Comparison of ENCODE assay signal across 24 cellular contexts in the genomic region with DNA sequence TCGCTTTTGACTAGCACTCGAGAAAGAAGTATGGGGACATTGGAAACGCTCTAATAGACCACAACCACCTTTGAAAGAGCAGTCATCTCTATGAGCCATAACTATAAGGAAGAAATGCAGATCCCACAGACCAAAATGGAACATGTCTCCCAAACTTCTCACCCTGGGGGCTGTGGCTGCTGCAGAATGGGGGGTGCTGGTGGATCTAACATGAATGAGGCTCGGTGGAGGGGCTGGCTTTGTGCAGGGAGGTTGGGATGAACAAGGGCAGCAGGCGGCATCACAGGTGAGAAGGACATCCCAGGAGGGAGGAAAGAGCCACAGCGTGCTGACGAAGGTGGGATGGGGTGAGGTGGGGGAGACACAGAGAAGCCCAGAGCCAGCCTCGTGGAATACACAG. TPM values are rescaled to one million over a fixed set of nuclear protein-coding genes. Genes with fewer than 3 reads are reported as not detected.
DNase-seq lines count a peak whose midpoint lies in the region; ATAC-seq, FAIRE-seq and TF ChIP-seq lines count a peak whose summit lies in the region.
"Had no signal": no experiment of that assay in that cellular context is flagged by ENCODE, and none has a peak within 500 bp of the region (broad histone marks: within the 10 kb centered on the region; RNA-seq: fewer than 3 reads in every experiment).

No MANE protein-coding gene starts in this region.

- peaks cover 7% of the 10 kb centered on the region for H3K4me1 Mint-ChIP-seq in activated CD4-positive, alpha-beta T cell treated with anti-CD3 and anti-CD28 coated beads, Interleukin-2, amount 10 ng/mL, durations not matched to agents 7 days and 5 days
- peaks cover 52% of the 10 kb centered on the region for H3K4me1 Mint-ChIP-seq in activated T-helper 17 cell treated with anti-CD3 and anti-CD28 coated beads, Interleukin-2, amount 50 U/mL, for 72 hours
- H3K4me1 Mint-ChIP-seq in nephron progenitor cell = peaks cover 73% of the 10 kb centered on the region

- H3K27me3 ChIP-seq in spleen (replicated peaks in 1 of 7) = no peaks in the 10 kb centered on the region
- H3K27me3 ChIP-seq: body of pancreas, pancreas, sigmoid colon, thyroid gland had no signal

- no peaks in the 10 kb centered on the region for H3K9me3 Mint-ChIP-seq in activated CD4-positive, alpha-beta T cell treated with anti-CD3 and anti-CD28 coated beads, Interleukin-2, amount 10 ng/mL, durations not matched to agents 7 days and 5 days
- no peaks in the 10 kb centered on the region for H3K9me3 Mint-ChIP-seq in activated T-helper 17 cell treated with anti-CD3 and anti-CD28 coated beads, Interleukin-2, amount 50 U/mL, for 72 hours
- H3K9me3 Mint-ChIP-seq in nephron progenitor cell = peaks cover 5% of the 10 kb centered on the region
- H3K9me3 Mint-ChIP-seq: activated naive CD4-positive, alpha-beta T cell treated with anti-CD3 and anti-CD28 coated beads, Interleukin-2, amount 50 U/mL, for 24 hours had no signal

- H3K27me3 Mint-ChIP-seq in activated CD4-positive, alpha-beta T cell treated with anti-CD3 and anti-CD28 coated beads, Interleukin-2, amount 10 ng/mL, durations not matched to agents 7 days and 5 days = peaks cover 4% of the 10 kb centered on the region
- H3K27me3 Mint-ChIP-seq in activated T-helper 17 cell treated with anti-CD3 and anti-CD28 coated beads, Interleukin-2, amount 50 U/mL, for 72 hours = no peaks in the 10 kb centered on the region
- H3K27me3 Mint-ChIP-seq in nephron progenitor cell (ENCODE audit: low read depth, poor library complexity) = peaks cover 25% of the 10 kb centered on the region
- H3K27me3 Mint-ChIP-seq: activated naive CD4-positive, alpha-beta T cell treated with anti-CD3 and anti-CD28 coated beads, Interleukin-2, amount 50 U/mL, for 24 hours had no signal

- H3K36me3 ChIP-seq in spleen = no peaks in the 10 kb centered on the region
- H3K36me3 ChIP-seq: pancreas, sigmoid colon, thyroid gland had no signal

- DNase-seq in activated CD4-positive, alpha-beta T cell treated with anti-CD3 and anti-CD28 coated beads, Interleukin-2, amount 10 ng/mL, durations not matched to agents 7 days and 5 days = no peak
- no peak for DNase-seq in activated CD4-positive, alpha-beta T cell treated with anti-CD3 and anti-CD28 coated beads for 48 hours
- DNase-seq in GM12892 (ENCODE audit: insufficient read length) = no peak
- DNase-seq in spleen = peak; percentile 80
- DNase-seq in nephron progenitor cell = no peak
- no peak for DNase-seq in AML-193 (lab: John Stamatoyannopoulos, UW)
- no peak for DNase-seq in NCI-H774 (lab: John Stamatoyannopoulos, UW)
- DNase-seq: body of pancreas; DMS79 treated with DMSO at 0.1 percent for 48 hours; foreskin keratinocyte; left colon; NCI-H1694; NK-92 treated with Interleukin-12 subunit alpha and Interleukin-12 subunit beta, amount 100 ng/mL, for 24 hours; sigmoid colon; stimulated activated CD4-positive, alpha-beta T cell treated with anti-CD3 and anti-CD28 coated beads, Interleukin-4, amount 100 ng/mL, for 1 hour; thyroid gland had no signal

- no peak overlapping the region for H3K27ac Mint-ChIP-seq in activated CD4-positive, alpha-beta T cell treated with anti-CD3 and anti-CD28 coated beads, Interleukin-2, amount 10 ng/mL, durations not matched to agents 7 days and 5 days
- H3K27ac Mint-ChIP-seq in activated T-helper 17 cell treated with anti-CD3 and anti-CD28 coated beads, Interleukin-2, amount 50 U/mL, for 72 hours = peak overlapping the region; percentile 95
- H3K27ac Mint-ChIP-seq in nephron progenitor cell = no peak overlapping the region

- H3K27ac ChIP-seq in spleen = peak overlapping the region; percentile 57 to 92 (median 82)
- H3K27ac ChIP-seq: body of pancreas, coronary artery, foreskin keratinocyte, pancreas, sigmoid colon, thyroid gland had no signal

- intact Hi-C loops in spleen (cut with DNase I; ENCODE audit: low total_unique reads) = no loop called here

- no peaks in the 10 kb centered on the region for H3K36me3 Mint-ChIP-seq in activated CD4-positive, alpha-beta T cell treated with anti-CD3 and anti-CD28 coated beads, Interleukin-2, amount 10 ng/mL, durations not matched to agents 7 days and 5 days (ENCODE audit: low read depth)
- peaks cover 61% of the 10 kb centered on the region for H3K36me3 Mint-ChIP-seq in activated T-helper 17 cell treated with anti-CD3 and anti-CD28 coated beads, Interleukin-2, amount 50 U/mL, for 72 hours (ENCODE audit: low read depth)
- H3K36me3 Mint-ChIP-seq in nephron progenitor cell (ENCODE audit: low read depth) = no peaks in the 10 kb centered on the region
- H3K36me3 Mint-ChIP-seq: activated naive CD4-positive, alpha-beta T cell treated with anti-CD3 and anti-CD28 coated beads, Interleukin-2, amount 50 U/mL, for 24 hours had no signal

- no peak for ATAC-seq in activated T-helper 17 cell treated with anti-CD3 and anti-CD28 coated beads, Interleukin-2, amount 50 U/mL, for 72 hours (replicated peaks)
- ATAC-seq: body of pancreas, foreskin keratinocyte, left colon, pancreas had no signal

- H3K4me1 ChIP-seq in spleen = peaks cover 0 to 81% (median 39%) of the 10 kb centered on the region in 6 donors
- H3K4me1 ChIP-seq: body of pancreas, foreskin keratinocyte, pancreas had no signal

- CTCF ChIA-PET in activated CD4-positive, alpha-beta T cell treated with anti-CD3 and anti-CD28 coated beads, Interleukin-2, amount 10 ng/mL, durations not matched to agents 7 days and 5 days (lab: Charles Lee) = no interaction called here

- no peak for TF ChIP-seq CTCF in spleen (IDR thresholded peaks at IDR 0.05 in 8 of 11, conservative IDR thresholded peaks at IDR 0.05 in 3 of 11)
- TF ChIP-seq CTCF in nephron progenitor cell (IDR thresholded peaks at IDR 0.05) = no peak

- POLR2A ChIA-PET in activated CD4-positive, alpha-beta T cell treated with anti-CD3 and anti-CD28 coated beads, Interleukin-2, amount 10 ng/mL, durations not matched to agents 7 days and 5 days (lab: Charles Lee) = no interaction called here

- peak; percentile 42 for FAIRE-seq in GM12892 (lab: Jason Lieb, UNC)
- FAIRE-seq: endothelial cell of umbilical vein, pancreas had no signal

- TF ChIP-seq POLR2A in GM12892 (IDR thresholded peaks at IDR 0.05; ENCODE audit: low read depth, low read length) (peak; percentile 35; the same call in 1 of the 2 replicates), spleen (IDR thresholded peaks at IDR 0.05) (no peak)

- H3K4me3 ChIP-seq in spleen = peak overlapping the region in 6 of 8 donors; percentile 7 to 62 (median 24)
- H3K4me3 ChIP-seq: body of pancreas, coronary artery, pancreas, sigmoid colon, thyroid gland had no signal

- WGBS in spleen, 5 donors = 67 to 79% (median 73%) methylated on average over 8 of the region's 8 CpGs

- H3K4me3 Mint-ChIP-seq in activated CD4-positive, alpha-beta T cell treated with anti-CD3 and anti-CD28 coated beads, Interleukin-2, amount 10 ng/mL, durations not matched to agents 7 days and 5 days = peak overlapping the region; percentile 59
- H3K4me3 Mint-ChIP-seq in activated T-helper 17 cell treated with anti-CD3 and anti-CD28 coated beads, Interleukin-2, amount 50 U/mL, for 72 hours = peak overlapping the region; percentile 92
- H3K4me3 Mint-ChIP-seq in nephron progenitor cell = no peak overlapping the region
- H3K4me3 Mint-ChIP-seq: activated naive CD4-positive, alpha-beta T cell treated with anti-CD3 and anti-CD28 coated beads, Interleukin-2, amount 50 U/mL, for 24 hours had no signal

- no peaks in the 10 kb centered on the region for H3K9me3 ChIP-seq in spleen
- H3K9me3 ChIP-seq: body of pancreas, pancreas, sigmoid colon, thyroid gland had no signal

RNA-seq across cellular contexts. Expression of gene CCR6, which starts 10.5 kb away (rescaled TPM):
- total RNA-seq in activated CD4-positive, alpha-beta T cell treated with anti-CD3 and anti-CD28 coated beads, Interleukin-2, amount 10 ng/mL, durations not matched to agents 7 days and 5 days = 1 to 10 TPM; 6.7 to 7.4 TPM
- 3.4 TPM for polyA plus RNA-seq in GM12892 (2012; ENCODE audit: missing spikeins)
- 10 to 100 TPM; 31.5 to 55.7 TPM for total RNA-seq in activated T-helper 17 cell treated with anti-CD3 and anti-CD28 coated beads, Interleukin-2, amount 50 U/mL, for 72 hours
- 10 to 100 TPM; 15.5 to 37.0 (median 19.5) TPM for total RNA-seq in spleen
- polyA plus RNA-seq in spleen = 10 to 100 TPM; 16.1 to 26.9 (median 22.7) TPM
- total RNA-seq: A172, body of pancreas, endothelial cell of umbilical vein, foreskin keratinocyte, sigmoid colon had no signal
- polyA plus RNA-seq: endothelial cell of umbilical vein, foreskin keratinocyte had no signal

RNA-seq across cellular contexts. Expression of gene GPR31, which starts 45.4 kb away (rescaled TPM):
- total RNA-seq in activated CD4-positive, alpha-beta T cell treated with anti-CD3 and anti-CD28 coated beads, Interleukin-2, amount 10 ng/mL, durations not matched to agents 7 days and 5 days = not detected
- not detected for polyA plus RNA-seq in GM12892 (2012; ENCODE audit: missing spikeins)
- total RNA-seq in activated T-helper 17 cell treated with anti-CD3 and anti-CD28 coated beads, Interleukin-2, amount 50 U/mL, for 72 hours = not detected
- 1 to 10 TPM in 1 of 7 donors, under 1 TPM in 2, not detected in 4; 0.24 to 1.0 (median 0.94) TPM for total RNA-seq in spleen
- not detected for polyA plus RNA-seq in spleen
- total RNA-seq: A172, body of pancreas, endothelial cell of umbilical vein, foreskin keratinocyte, left colon, M059J, mucosa of gallbladder, pancreas, sigmoid colon, thyroid gland had no signal
- polyA plus RNA-seq: endothelial cell of umbilical vein, foreskin keratinocyte, pancreas had no signal
